In genomic region chr10:102231357-102232318, GRCh38 we compare ENCODE assay signal across 8 cellular contexts. TPM values are rescaled to one million over a fixed set of nuclear protein-coding genes. Genes with fewer than 3 reads are reported as not detected.
A peak's percentile ranks its signal among the peaks of the same experiment; 100 is the strongest.
DNase-seq lines count a peak whose midpoint lies in the region; ATAC-seq and TF ChIP-seq lines count a peak whose summit lies in the region.

No MANE protein-coding gene starts in this region.

- peak overlapping the region; percentile 78 for H3K4me3 Mint-ChIP-seq in memory B cell
- peak overlapping the region; percentile 68 for H3K4me3 Mint-ChIP-seq in stimulated activated memory B cell treated with anti-CD40 and anti-IgM and Interleukin-4, amounts not matched to agents 10 μg/mL and 1 μg/mL and 100 μg/mL, for 72 hours

- ATAC-seq in activated CD4-positive, CD25-positive, alpha-beta regulatory T cell treated with anti-CD3 and anti-CD28 coated beads, Interleukin-2, amount 50 U/mL, for 24 hours, result peak; percentile 55 to 65
- peak; percentile 57 for ATAC-seq in memory B cell (ENCODE audit: low read depth)
- peak; percentile 34 for ATAC-seq in stimulated activated memory B cell treated with anti-CD40 and anti-IgM and Interleukin-4, amounts not matched to agents 10 μg/mL and 1 μg/mL and 100 μg/mL, for 72 hours
- ATAC-seq in HG02763 (IDR thresholded peaks at IDR 0.05; ENCODE audit: unreplicated experiment), result no peak
- ATAC-seq in GM19397 (IDR thresholded peaks at IDR 0.05; ENCODE audit: unreplicated experiment), result no peak

- H3K9me3 Mint-ChIP-seq in memory B cell, result no peaks in the 10 kb centered on the region
- no peaks in the 10 kb centered on the region for H3K9me3 Mint-ChIP-seq in stimulated activated memory B cell treated with anti-CD40 and anti-IgM and Interleukin-4, amounts not matched to agents 10 μg/mL and 1 μg/mL and 100 μg/mL, for 72 hours

- no peaks in the 10 kb centered on the region for H3K36me3 ChIP-seq in Loucy (ENCODE audit: insufficient read depth, low read length)
- no peaks in the 10 kb centered on the region for H3K36me3 ChIP-seq in colonic mucosa

- no peak overlapping the region for H3K4me2 ChIP-seq in Loucy (ENCODE audit: low read depth, low read length, poor library complexity, severe bottlenecking)

- H3K79me2 ChIP-seq in Loucy (ENCODE audit: insufficient read depth, low read length), result no peaks in the 10 kb centered on the region

- peaks cover 10% of the 10 kb centered on the region for H3K4me1 Mint-ChIP-seq in memory B cell
- H3K4me1 Mint-ChIP-seq in stimulated activated memory B cell treated with anti-CD40 and anti-IgM and Interleukin-4, amounts not matched to agents 10 μg/mL and 1 μg/mL and 100 μg/mL, for 72 hours, result peaks cover 28% of the 10 kb centered on the region

- H3K4me1 ChIP-seq in Loucy (ENCODE audit: insufficient read depth, low read length, poor library complexity, severe bottlenecking) (peaks cover under 1% of the 10 kb centered on the region), colonic mucosa (peaks cover 15% of the 10 kb centered on the region)

- H2AFZ ChIP-seq in Loucy (ENCODE audit: low read length), result no peak overlapping the region

- DNase-seq in DMS53 treated with DMSO at 0.1 percent for 48 hours (lab: John Stamatoyannopoulos, UW; ENCODE audit: unreplicated experiment), result peak; percentile 48
- DNase-seq in colonic mucosa, result peak; percentile 68
- DNase-seq in memory B cell (ENCODE audit: low spot score in 2 of 2), result peak; percentile 67 to 76

- H3K9ac ChIP-seq in Loucy (ENCODE audit: low read depth, low read length, poor library complexity, severe bottlenecking) (no peak overlapping the region), colonic mucosa (ENCODE audit: low read depth in 2 of 2, low read length in 2 of 2) (no peak overlapping the region)

- no peak overlapping the region for H3K27ac Mint-ChIP-seq in memory B cell
- H3K27ac Mint-ChIP-seq in stimulated activated memory B cell treated with anti-CD40 and anti-IgM and Interleukin-4, amounts not matched to agents 10 μg/mL and 1 μg/mL and 100 μg/mL, for 72 hours, result no peak overlapping the region

- H3K4me3 ChIP-seq in Loucy (ENCODE audit: low read length, poor library complexity, severe bottlenecking) (no peak overlapping the region), colonic mucosa (peak overlapping the region; percentile 51)

- H3K9me3 ChIP-seq in Loucy (ENCODE audit: insufficient read depth, low read depth, low read length), result no peaks in the 10 kb centered on the region
- H3K9me3 ChIP-seq in colonic mucosa, result no peaks in the 10 kb centered on the region

- no peaks in the 10 kb centered on the region for H3K9me2 ChIP-seq in Loucy (replicated peaks; ENCODE audit: low read depth, low read length)

- H3K27me3 ChIP-seq in Loucy (ENCODE audit: insufficient read depth, low read length, poor library complexity, severe bottlenecking) (no peaks in the 10 kb centered on the region), colonic mucosa (peaks cover 19% of the 10 kb centered on the region)

- TF ChIP-seq CTCF in Loucy (conservative IDR thresholded peaks at IDR 0.05; ENCODE audit: low read length) (peak; percentile 75), colonic mucosa (IDR thresholded peaks at IDR 0.05) (peak; percentile 82)

- H3F3A ChIP-seq in Loucy (ENCODE audit: low read depth), result no peaks in the 10 kb centered on the region

- intact Hi-C loops in colonic mucosa (cut with DNase I), result loop anchor here (2.0 kb wide), 1 partner anchor 63 kb away; no protein-coding TSS in a partner anchor

- no peaks in the 10 kb centered on the region for H3K36me3 Mint-ChIP-seq in memory B cell
- no peaks in the 10 kb centered on the region for H3K36me3 Mint-ChIP-seq in stimulated activated memory B cell treated with anti-CD40 and anti-IgM and Interleukin-4, amounts not matched to agents 10 μg/mL and 1 μg/mL and 100 μg/mL, for 72 hours

- H3K27ac ChIP-seq in colonic mucosa, result no peak overlapping the region

- peaks cover 31% of the 10 kb centered on the region for H3K27me3 Mint-ChIP-seq in memory B cell
- peaks cover 86% of the 10 kb centered on the region for H3K27me3 Mint-ChIP-seq in stimulated activated memory B cell treated with anti-CD40 and anti-IgM and Interleukin-4, amounts not matched to agents 10 μg/mL and 1 μg/mL and 100 μg/mL, for 72 hours

- no peaks in the 10 kb centered on the region for H4K20me1 ChIP-seq in Loucy (ENCODE audit: insufficient read depth, low read length, poor library complexity, severe bottlenecking)

RNA-seq across cellular contexts. Expression of gene ELOVL3, which starts 5.5 kb away (rescaled TPM):
- under 1 TPM in 1 of 2 donors, not detected in 1; 0.24 TPM for total RNA-seq in colonic mucosa

RNA-seq across cellular contexts. Expression of gene PITX3, which starts 9.7 kb away (rescaled TPM):
- not detected for total RNA-seq in colonic mucosa

RNA-seq across cellular contexts. Expression of gene GBF1, which starts 13.7 kb away (rescaled TPM):
- 10 to 100 TPM; 59.8 to 73.4 TPM for total RNA-seq in colonic mucosa

Comparison
In these comparisons a context has a peak if more than half of its experiments do, and no peak if none do; other contexts are left out.
1. ATAC-seq: peak in activated CD4-positive, CD25-positive, alpha-beta regulatory T cell treated with anti-CD3 and anti-CD28 coated beads, Interleukin-2, amount 50 U/mL, for 24 hours (2 of 2), memory B cell (single experiment) and stimulated activated memory B cell treated with anti-CD40 and anti-IgM and Interleukin-4, amounts not matched to agents 10 μg/mL and 1 μg/mL and 100 μg/mL, for 72 hours (single experiment); none in HG02763 (single experiment) and GM19397 (single experiment).
2. Peak in every context shown above with its lines, with median percentiles within 50 percentile points of each other: DNase-seq.